Comparison of ENCODE assay signal across 8 cellular contexts in the genomic region with DNA sequence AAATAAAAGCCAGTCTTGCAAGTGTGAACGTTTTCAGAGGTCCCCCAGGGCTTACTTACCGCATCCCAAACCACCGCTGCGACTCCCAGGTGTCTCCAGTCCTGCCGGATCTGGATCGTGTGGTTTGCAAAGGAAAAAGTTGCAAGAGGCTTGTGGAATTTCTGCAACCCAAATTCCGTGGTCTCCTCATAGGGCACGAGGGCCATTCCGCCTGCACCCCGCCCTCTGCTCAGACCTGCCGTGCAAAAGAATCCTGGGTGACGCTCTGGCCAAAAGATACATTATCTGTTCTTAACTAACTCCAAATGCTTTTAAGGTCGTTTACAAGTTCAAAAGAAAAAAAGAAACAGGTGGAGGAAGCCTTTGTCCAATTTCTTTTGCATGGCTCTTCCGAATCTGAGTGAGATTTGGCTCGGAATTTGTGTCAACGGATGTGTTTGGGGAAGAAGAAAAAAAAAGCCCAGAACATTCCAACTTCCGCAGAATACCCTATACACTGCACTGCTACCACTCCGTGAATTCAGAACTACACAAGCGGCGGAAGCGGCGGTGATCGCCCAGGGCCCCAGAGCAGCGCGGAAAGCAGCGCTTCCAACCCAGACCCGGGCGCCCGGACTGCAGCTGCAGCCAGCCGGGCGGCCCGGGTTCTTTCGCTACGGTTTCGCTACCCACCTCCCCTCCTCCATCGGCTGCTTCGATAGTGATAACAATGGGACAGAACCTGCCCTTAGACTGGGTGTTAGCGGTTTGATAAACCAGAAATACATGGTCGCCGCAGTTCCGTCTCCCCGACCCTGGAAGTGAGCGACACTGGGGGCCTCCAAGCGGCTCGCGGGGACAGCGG. TPM values are rescaled to one million over a fixed set of nuclear protein-coding genes. Genes with fewer than 3 reads are reported as not detected.
A peak's percentile ranks its signal among the peaks of the same experiment; 100 is the strongest.
DNase-seq lines count a peak whose midpoint lies in the region; ATAC-seq and TF ChIP-seq lines count a peak whose summit lies in the region.

No MANE protein-coding gene starts in this region.

- peak overlapping the region; percentile 84 for H3K27ac Mint-ChIP-seq in activated CD4-positive, alpha-beta memory T cell treated with anti-CD3 and anti-CD28 coated beads for 36 hours

- DNase-seq in AG10803 (ENCODE audit: low read depth) (peak; percentile 66), NCI-H526 treated with DMSO at 0.1 percent for 48 hours (lab: John Stamatoyannopoulos, UW) (peak; percentile 54), lung (ENCODE audit: low spot score) (peak; percentile 68)
- DNase-seq in activated CD4-positive, alpha-beta memory T cell treated with anti-CD3 and anti-CD28 coated beads for 36 hours: peak; percentile 80
- DNase-seq in effector CD4-positive, alpha-beta T cell: peak; percentile 45
- DNase-seq in stimulated activated CD4-positive, alpha-beta T cell treated with anti-CD3 and anti-CD28 coated beads, TNF-alpha, amount 100 ng/mL, for 4 hours (ENCODE audit: low read depth in 3 of 3): peak; percentile 42 to 48 (median 45)

- H3K4me1 ChIP-seq in lung (ENCODE audit: control insufficient read depth in 2 of 2, insufficient read depth in 2 of 2, low read length in 2 of 2): peaks cover 0 to 9% of the 10 kb centered on the region in 2 donors

- intact Hi-C loops in activated CD4-positive, alpha-beta memory T cell treated with anti-CD3 and anti-CD28 coated beads for 36 hours (cut with micrococcal nuclease): loop anchor here (1.0 to 10.0 kb wide), 9 partner anchors 22 to 1540 kb away; a partner anchor contains a TSS

- peak overlapping the region; percentile 98 for H3K27ac ChIP-seq in lung (ENCODE audit: low read depth in 1 of 2, low read length in 1 of 2)

- ATAC-seq in GM18873 (IDR thresholded peaks at IDR 0.05; ENCODE audit: low FRiP score, unreplicated experiment): peak; percentile 28
- ATAC-seq in HG03103 (IDR thresholded peaks at IDR 0.05; ENCODE audit: low read depth, unreplicated experiment): peak; percentile 33
- peak; percentile 44 for ATAC-seq in lung (ENCODE audit: insufficient read depth, low FRiP score)

- H3K9me3 ChIP-seq in lung (ENCODE audit: control insufficient read depth in 2 of 2, insufficient read depth in 1 of 2, low read length in 1 of 2): no peaks in the 10 kb centered on the region

- H3K4me1 Mint-ChIP-seq in activated CD4-positive, alpha-beta memory T cell treated with anti-CD3 and anti-CD28 coated beads for 36 hours (ENCODE audit: low read depth): peaks cover 54% of the 10 kb centered on the region

- H3K36me3 ChIP-seq in lung (ENCODE audit: control insufficient read depth in 2 of 2, insufficient read depth in 2 of 2, low read length in 2 of 2): peaks cover 2% of the 10 kb centered on the region in 2 donors

- peak overlapping the region; percentile 84 for H3K4me3 ChIP-seq in AG10803 (ENCODE audit: low read length)
- H3K4me3 ChIP-seq in lung: peak overlapping the region; percentile 68

- CTCF ChIA-PET in activated CD4-positive, alpha-beta memory T cell treated with anti-CD3 and anti-CD28 coated beads for 36 hours (lab: Charles Lee): interaction anchor here (0.6 to 4.2 kb wide), 10 partner anchors 13 to 416 kb away, joined by 3 to 27 read pairs (median 9); a partner anchor contains a TSS

- POLR2A ChIA-PET in activated CD4-positive, alpha-beta memory T cell treated with anti-CD3 and anti-CD28 coated beads for 36 hours (lab: Charles Lee): interaction anchor here (0.8 to 3.7 kb wide), 7 partner anchors 87 to 459 kb away, joined by 3 to 38 read pairs (median 7); a partner anchor contains a TSS

- no peaks in the 10 kb centered on the region for H3K9me3 Mint-ChIP-seq in activated CD4-positive, alpha-beta memory T cell treated with anti-CD3 and anti-CD28 coated beads for 36 hours

- peaks cover 37% of the 10 kb centered on the region for H3K36me3 Mint-ChIP-seq in activated CD4-positive, alpha-beta memory T cell treated with anti-CD3 and anti-CD28 coated beads for 36 hours

- WGBS in lung, 2 donors: 1% methylated on average over 47 of the region's 47 CpGs

- TF ChIP-seq CTCF in AG10803 (conservative IDR thresholded peaks at IDR 0.05; ENCODE audit: low read length): no peak
- TF ChIP-seq CTCF in lung (IDR thresholded peaks at IDR 0.05; ENCODE audit: control extremely low read depth, extremely low read depth): no peak

- H3K4me3 Mint-ChIP-seq in activated CD4-positive, alpha-beta memory T cell treated with anti-CD3 and anti-CD28 coated beads for 36 hours: peak overlapping the region; percentile 83

- H3K27me3 Mint-ChIP-seq in activated CD4-positive, alpha-beta memory T cell treated with anti-CD3 and anti-CD28 coated beads for 36 hours: no peaks in the 10 kb centered on the region

- no peaks in the 10 kb centered on the region for H3K27me3 ChIP-seq in lung (ENCODE audit: control insufficient read depth, insufficient read depth)

RNA-seq across cellular contexts. Expression of a gene that starts 0.8 kb away (rescaled TPM):
- total RNA-seq in activated CD4-positive, alpha-beta memory T cell treated with anti-CD3 and anti-CD28 coated beads for 36 hours: 10 to 100 TPM; 21.2 to 22.9 TPM
- total RNA-seq in lung: 10 to 100 TPM; 10.3 to 19.8 TPM
- 10 to 100 TPM; 10.7 to 18.2 TPM for polyA plus RNA-seq in lung

Comparison
In these comparisons a context has a peak if more than half of its experiments do, and no peak if none do; other contexts are left out.
1. Peak in every context shown above with its lines: DNase-seq, ATAC-seq, H3K4me3 ChIP-seq and H3K27ac ChIP-seq.